2 cellular contexts compared by ENCODE assay signal in the genomic region with DNA sequence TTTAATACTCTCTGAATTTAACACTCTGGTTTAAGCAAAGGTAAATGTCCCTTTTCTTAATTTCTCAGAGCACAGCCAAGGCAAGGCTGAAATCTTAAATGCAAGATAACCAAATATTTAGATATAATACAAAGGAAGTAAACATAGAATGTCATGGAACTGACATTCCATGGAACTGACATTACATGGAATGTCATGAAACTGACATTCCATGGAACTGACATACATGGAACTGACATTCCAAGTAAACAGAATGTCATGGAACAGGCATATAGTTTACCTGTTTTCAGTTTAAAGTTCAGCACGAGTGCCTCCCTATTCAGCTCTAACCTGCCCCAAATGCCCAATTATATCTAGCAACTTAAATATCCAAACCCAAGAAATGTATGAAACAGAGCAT.
A peak's percentile ranks its signal among the peaks of the same experiment; 100 is the strongest.
TF ChIP-seq lines count a peak whose summit lies in the region.

No MANE protein-coding gene starts in this region.

TF ChIP-seq in H1, 55 proteins besides CTCF, POLR2A, EP300 and RAD21:
- TF ChIP-seq FOSL1 (IDR thresholded peaks at IDR 0.05; ENCODE audit: insufficient read depth, low read depth, low read length): no peak
- no peak for TF ChIP-seq CREB1 (IDR thresholded peaks at IDR 0.05)
- no peak for TF ChIP-seq BCL11A (IDR thresholded peaks at IDR 0.05; ENCODE audit: low read depth in 2 of 2, low read length in 2 of 2)
- 0 out of 2 replicates have a peak, but pooled peaks have one; percentile 6 for TF ChIP-seq TEAD4 (IDR thresholded peaks at IDR 0.05; ENCODE audit: low read depth, low read length)
- TF ChIP-seq SIX5 (IDR thresholded peaks at IDR 0.05; ENCODE audit: low read depth, low read length): no peak
- no peak for TF ChIP-seq KDM4A (IDR thresholded peaks at IDR 0.05; ENCODE audit: low read depth, low read length, severe bottlenecking)
- no peak for TF ChIP-seq SP1 (IDR thresholded peaks at IDR 0.05; ENCODE audit: low read depth, low read length)
- no peak for TF ChIP-seq CBX8 (IDR thresholded peaks at IDR 0.05; ENCODE audit: borderline replicate concordance, low read depth, low read length)
- TF ChIP-seq, protein P1, sequence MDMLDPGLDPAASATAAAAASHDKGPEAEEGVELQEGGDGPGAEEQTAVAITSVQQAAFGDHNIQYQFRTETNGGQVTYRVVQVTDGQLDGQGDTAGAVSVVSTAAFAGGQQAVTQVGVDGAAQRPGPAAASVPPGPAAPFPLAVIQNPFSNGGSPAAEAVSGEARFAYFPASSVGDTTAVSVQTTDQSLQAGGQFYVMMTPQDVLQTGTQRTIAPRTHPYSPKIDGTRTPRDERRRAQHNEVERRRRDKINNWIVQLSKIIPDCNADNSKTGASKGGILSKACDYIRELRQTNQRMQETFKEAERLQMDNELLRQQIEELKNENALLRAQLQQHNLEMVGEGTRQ (IDR thresholded peaks at IDR 0.05; ENCODE audit: low read length): no peak

TF ChIP-seq in neural cell, 6 proteins besides CTCF, POLR2A, EP300 and RAD21:
- TF ChIP-seq, protein P2, sequence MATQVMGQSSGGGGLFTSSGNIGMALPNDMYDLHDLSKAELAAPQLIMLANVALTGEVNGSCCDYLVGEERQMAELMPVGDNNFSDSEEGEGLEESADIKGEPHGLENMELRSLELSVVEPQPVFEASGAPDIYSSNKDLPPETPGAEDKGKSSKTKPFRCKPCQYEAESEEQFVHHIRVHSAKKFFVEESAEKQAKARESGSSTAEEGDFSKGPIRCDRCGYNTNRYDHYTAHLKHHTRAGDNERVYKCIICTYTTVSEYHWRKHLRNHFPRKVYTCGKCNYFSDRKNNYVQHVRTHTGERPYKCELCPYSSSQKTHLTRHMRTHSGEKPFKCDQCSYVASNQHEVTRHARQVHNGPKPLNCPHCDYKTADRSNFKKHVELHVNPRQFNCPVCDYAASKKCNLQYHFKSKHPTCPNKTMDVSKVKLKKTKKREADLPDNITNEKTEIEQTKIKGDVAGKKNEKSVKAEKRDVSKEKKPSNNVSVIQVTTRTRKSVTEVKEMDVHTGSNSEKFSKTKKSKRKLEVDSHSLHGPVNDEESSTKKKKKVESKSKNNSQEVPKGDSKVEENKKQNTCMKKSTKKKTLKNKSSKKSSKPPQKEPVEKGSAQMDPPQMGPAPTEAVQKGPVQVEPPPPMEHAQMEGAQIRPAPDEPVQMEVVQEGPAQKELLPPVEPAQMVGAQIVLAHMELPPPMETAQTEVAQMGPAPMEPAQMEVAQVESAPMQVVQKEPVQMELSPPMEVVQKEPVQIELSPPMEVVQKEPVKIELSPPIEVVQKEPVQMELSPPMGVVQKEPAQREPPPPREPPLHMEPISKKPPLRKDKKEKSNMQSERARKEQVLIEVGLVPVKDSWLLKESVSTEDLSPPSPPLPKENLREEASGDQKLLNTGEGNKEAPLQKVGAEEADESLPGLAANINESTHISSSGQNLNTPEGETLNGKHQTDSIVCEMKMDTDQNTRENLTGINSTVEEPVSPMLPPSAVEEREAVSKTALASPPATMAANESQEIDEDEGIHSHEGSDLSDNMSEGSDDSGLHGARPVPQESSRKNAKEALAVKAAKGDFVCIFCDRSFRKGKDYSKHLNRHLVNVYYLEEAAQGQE (IDR thresholded peaks at IDR 0.05; ENCODE audit: borderline replicate concordance): peak; percentile 95
- no peak for TF ChIP-seq EZH2 (IDR thresholded peaks at IDR 0.05; ENCODE audit: borderline replicate concordance, insufficient read depth, low read length, poor library complexity, severe bottlenecking)
